8 cellular contexts compared by ENCODE assay signal in genomic region chr13:32587774-32588165, GRCh38. TPM values are rescaled to one million over a fixed set of nuclear protein-coding genes. Genes with fewer than 3 reads are reported as not detected.
DNase-seq lines count a peak whose midpoint lies in the region; ATAC-seq, FAIRE-seq and TF ChIP-seq lines count a peak whose summit lies in the region.

No MANE protein-coding gene starts in this region.

- no peaks in the 10 kb centered on the region for H3K9me3 ChIP-seq in K562 (replicated peaks; ENCODE audit: control insufficient read depth, insufficient read depth, low read depth, low read length)
- no peaks in the 10 kb centered on the region for H3K9me3 ChIP-seq in liver (ENCODE audit: control insufficient read depth in 4 of 4, low read length in 3 of 4)
- no peaks in the 10 kb centered on the region for H3K9me3 ChIP-seq in tibial nerve

- no peak for TF ChIP-seq RAD21 in K562 (CRISPR knock-in tag; conservative IDR thresholded peaks at IDR 0.05 in 1 of 2, IDR thresholded peaks at IDR 0.05 in 1 of 2)
- TF ChIP-seq RAD21 in liver (IDR thresholded peaks at IDR 0.05): no peak

- no peak for TF ChIP-seq EP300 in K562 (IDR thresholded peaks at IDR 0.05; ENCODE audit: low read length)
- TF ChIP-seq EP300 in tibial nerve (IDR thresholded peaks at IDR 0.05): no peak

- ATAC-seq in K562 (peak; percentile 7; the same call in 2 of the 3 replicates), HG02588 (IDR thresholded peaks at IDR 0.05; ENCODE audit: unreplicated experiment) (no peak)

- TF ChIP-seq POLR2A in K562 (conservative IDR thresholded peaks at IDR 0.05) (no peak), tibial nerve (IDR thresholded peaks at IDR 0.05) (no peak)

- peak overlapping the region; percentile 85 for H3K4me2 ChIP-seq in K562 (ENCODE audit: insufficient read depth, low read length)

- H3K9ac ChIP-seq in K562 (ENCODE audit: insufficient read depth in 1 of 2, low read depth in 2 of 2, low read length in 2 of 2) (peak overlapping the region; percentile 66 to 90), liver (ENCODE audit: low read depth in 1 of 2, low read length in 2 of 2) (peak overlapping the region; percentile 87 to 92)

- H3K4me1 ChIP-seq in K562 (replicated peaks in 1 of 2; ENCODE audit: control insufficient read depth in 2 of 2, insufficient read depth in 2 of 2, low read length in 2 of 2) (peaks cover 2 to 9% of the 10 kb centered on the region in 2 experiments; a peak in 3 of 5 replicates), liver (ENCODE audit: control insufficient read depth in 4 of 4, insufficient read depth in 4 of 4, low read length in 3 of 4) (peaks cover 4 to 23% (median 13%) of the 10 kb centered on the region in 4 donors), tibial nerve (peaks cover 0 to 50% (median 11%) of the 10 kb centered on the region in 4 donors)

- H3K79me2 ChIP-seq in K562 (ENCODE audit: control insufficient read depth, insufficient read depth, low read length): peaks cover 54% of the 10 kb centered on the region

- POLR2A ChIA-PET in K562 (lab: Yijun Ruan, JAX): interaction anchor here (0.7 to 1.0 kb wide), 4 partner anchors 8 to 374 kb away, joined by 3 read pairs; no protein-coding TSS in a partner anchor

- H3K27me3 ChIP-seq in K562 (ENCODE audit: control insufficient read depth in 2 of 2, insufficient read depth in 2 of 2, low read length in 2 of 2) (no peaks in the 10 kb centered on the region), liver (ENCODE audit: control insufficient read depth in 4 of 4, insufficient read depth in 4 of 4, low read length in 3 of 4) (no peaks in the 10 kb centered on the region), tibial nerve (no peaks in the 10 kb centered on the region)

- no peaks in the 10 kb centered on the region for H3K36me3 ChIP-seq in K562 (ENCODE audit: control insufficient read depth, insufficient read depth, low read length)
- no peaks in the 10 kb centered on the region for H3K36me3 ChIP-seq in liver (ENCODE audit: control insufficient read depth in 4 of 4, insufficient read depth in 3 of 4, low read depth in 1 of 4, low read length in 3 of 4)
- H3K36me3 ChIP-seq in tibial nerve: no peaks in the 10 kb centered on the region

- under 1% methylated on average over 8 of the region's 8 CpGs for WGBS in K562 (ENCODE audit: insufficient coverage, low coverage, missing lambda C conversion rate)
- 5% methylated on average over 8 of the region's 8 CpGs for WGBS in liver
- 0 to 1% methylated on average over 8 of the region's 8 CpGs for WGBS in tibial nerve, 2 donors

- peak overlapping the region; percentile 90 for H3K4me3 ChIP-seq in GM12875 (ENCODE audit: low read depth, low read length)
- H3K4me3 ChIP-seq in K562: peak overlapping the region; percentile 59
- H3K4me3 ChIP-seq in liver (ENCODE audit: low read depth in 1 of 3, low read length in 3 of 3): peak overlapping the region; percentile 62 to 95 (median 88)
- H3K4me3 ChIP-seq in tibial nerve: peak overlapping the region; percentile 68 to 87 (median 76)

- intact Hi-C loops in K562 (cut with micrococcal nuclease): loop anchor here (1.0 to 5.0 kb wide), 4 partner anchors 63 to 1135 kb away; no protein-coding TSS in a partner anchor

- peak overlapping the region; percentile 78 for H3K27ac ChIP-seq in K562 (ENCODE audit: extremely low read depth, low read depth, low read length)
- peak overlapping the region; percentile 79 to 88 for H3K27ac ChIP-seq in liver (ENCODE audit: low read depth in 1 of 2, low read length in 2 of 2)
- peak overlapping the region; percentile 87 to 99 (median 98) for H3K27ac ChIP-seq in tibial nerve

- DNase-seq in NAMALWA (ENCODE audit: low spot score) (peak; percentile 35), K562 (ENCODE audit: extremely low read depth in 1 of 4, low spot score in 3 of 4) (peak in 1 of 4 experiments; percentile 6), tibial nerve (ENCODE audit: low spot score in 2 of 2) (no peak), ACHN (no peak)
- DNase-seq in activated CD8-positive, alpha-beta memory T cell treated with anti-CD3 and anti-CD28 coated beads, Interleukin-2, amount 50 U/mL, for 4 hours: no peak

- no peak overlapping the region; the same call in 1 of the 2 replicates for H2AFZ ChIP-seq in K562 (ENCODE audit: low read depth, low read length)

- no peak for TF ChIP-seq CTCF in GM12875 (IDR thresholded peaks at IDR 0.05; ENCODE audit: borderline replicate concordance, insufficient read depth, low read depth, low read length)
- no peak for TF ChIP-seq CTCF in K562 (IDR thresholded peaks at IDR 0.05 in 2 of 3, conservative IDR thresholded peaks at IDR 0.05 in 1 of 3; ENCODE audit: insufficient read depth in 2 of 3, low read depth in 1 of 3, low read length in 3 of 3)
- no peak for TF ChIP-seq CTCF in liver (IDR thresholded peaks at IDR 0.05; ENCODE audit: low read depth, low read length, missing input control)
- TF ChIP-seq CTCF in tibial nerve (IDR thresholded peaks at IDR 0.05): no peak

- H3K9me1 ChIP-seq in K562 (ENCODE audit: control insufficient read depth, insufficient read depth, low read length): no peaks in the 10 kb centered on the region

- peaks cover 11% of the 10 kb centered on the region; the same call in 1 of the 2 replicates for H4K20me1 ChIP-seq in K562 (replicated peaks; ENCODE audit: control insufficient read depth, insufficient read depth, low read length)

- no peak for FAIRE-seq in K562 (lab: Jason Lieb, UNC)

- BruUV-seq in K562 (replicated peaks; lab: Mats Ljungman, UMichigan): TSS peak; percentile 68

- CTCF ChIA-PET in K562 (lab: Yijun Ruan, JAX; ENCODE audit: low intra/inter-chr PET ratio): interaction anchor here (2.1 kb wide), 1 partner anchor 81 kb away, joined by 15 read pairs; no protein-coding TSS in a partner anchor

- in situ Hi-C loops in K562 (cut with MboI): loop anchor here (10.0 kb wide), 1 partner anchor 67 kb away; no protein-coding TSS in a partner anchor
- in situ Hi-C loops in ACHN (cut with HindIII; ENCODE audit: low pct_ligation_motif_present, low pct_unique_long_range_greater_than_20kb, low sequenced_read_pairs): no loop called here

TF ChIP-seq in liver, 16 proteins besides CTCF, POLR2A, EP300 and RAD21:
- TF ChIP-seq GABPA (IDR thresholded peaks at IDR 0.05 in 1 of 2, conservative IDR thresholded peaks at IDR 0.05 in 1 of 2) (no peak), FOXA1 (IDR thresholded peaks at IDR 0.05) (no peak), SP1 (IDR thresholded peaks at IDR 0.05) (no peak), HNF4A (conservative IDR thresholded peaks at IDR 0.05) (no peak), MAX (IDR thresholded peaks at IDR 0.05) (no peak), JUND (IDR thresholded peaks at IDR 0.05) (no peak)

RNA-seq across cellular contexts. Expression of gene PDS5B, which starts 1.5 kb away (rescaled TPM):
- 12.8 and 71.8 TPM in 2 replicates for total RNA-seq in K562 (2011; cell fraction: chromatin; rRNA removed; ENCODE audit: low replicate concordance)
- 5.8 and 9.7 TPM in 2 replicates for total RNA-seq in K562 (2011; cell fraction: nucleolus; rRNA removed)
- 20.5 and 29.9 TPM in 2 replicates for total RNA-seq in K562 (2011; cell fraction: nucleoplasm; rRNA removed)
- total RNA-seq in K562 (2014; rRNA removed) (13.1 and 13.5 TPM in 2 replicates), K562 (2014; rRNA removed; fragmentation: Illumina TruSeq; extraction: Trizol) (14.4 and 15.6 TPM in 2 replicates), K562 (2015; rRNA removed; fragmentation: Illumina TruSeq; extraction: Trizol) (19.3 and 20.8 TPM in 2 replicates), K562 (2021) (23.7 TPM in 2 replicates), liver (10 to 100 TPM; 17.9 to 24.3 TPM), tibial nerve (10 to 100 TPM; 48.8 to 77.1 (median 52.7) TPM)
- polyA plus RNA-seq in K562 (2011; rRNA removed) (6.2 and 10.2 TPM in 2 replicates), K562 (2014; fragmentation: Illumina TruSeq; extraction: Trizol) (12.6 and 19.2 TPM in 2 replicates), K562 (2014; fragmentation: Nextera tagmentation; extraction: Ambion mirVana) (1 to 10 TPM; 6.2 TPM), K562 (2014; rRNA removed) (10.6 and 13.0 TPM in 2 replicates), liver (1 to 10 TPM; 3.6 to 7.9 TPM)
- 1.9 and 2.9 TPM in 2 replicates for polyA plus RNA-seq in K562 (2011; cell fraction: cytosol; rRNA removed)
- 5.9 and 7.5 TPM in 2 replicates for polyA plus RNA-seq in K562 (2011; cell fraction: nucleus; rRNA removed)
- polyA plus RNA-seq in K562 (2012): 6.5 and 10.7 TPM in 2 replicates
- polyA minus RNA-seq in K562 (2011; rRNA and poly(A)+ RNA removed): 31.5 and 31.8 TPM in 2 replicates
- 12.0 and 20.3 TPM in 2 replicates for polyA minus RNA-seq in K562 (2011; cell fraction: cytosol; rRNA and poly(A)+ RNA removed)
- 20.5 and 34.2 TPM in 2 replicates for polyA minus RNA-seq in K562 (2011; cell fraction: nucleus; rRNA and poly(A)+ RNA removed)

RNA-seq across cellular contexts. Expression of gene N4BP2L2, which starts 49.2 kb away (rescaled TPM):
- 34.0 and 182 TPM in 2 replicates for total RNA-seq in K562 (2011; cell fraction: chromatin; rRNA removed; ENCODE audit: low replicate concordance)
- 12.3 and 20.1 TPM in 2 replicates for total RNA-seq in K562 (2011; cell fraction: nucleolus; rRNA removed)
- total RNA-seq in K562 (2011; cell fraction: nucleoplasm; rRNA removed): 82.9 and 163 TPM in 2 replicates
- total RNA-seq in K562 (2014; rRNA removed) (33.9 and 34.9 TPM in 2 replicates), K562 (2014; rRNA removed; fragmentation: Illumina TruSeq; extraction: Trizol) (76.4 and 87.4 TPM in 2 replicates), K562 (2015; rRNA removed; fragmentation: Illumina TruSeq; extraction: Trizol) (52.2 and 58.3 TPM in 2 replicates), K562 (2021) (42.4 and 45.9 TPM in 2 replicates), liver (100 to 1,000 TPM in 1 of 2 donors, 10 to 100 TPM in 1; 45.9 to 108 TPM), tibial nerve (100 to 1,000 TPM; 139 to 282 (median 229) TPM)
- polyA plus RNA-seq in K562 (2011; rRNA removed) (45.0 and 56.6 TPM in 2 replicates), K562 (2014; fragmentation: Illumina TruSeq; extraction: Trizol) (41.5 and 58.0 TPM in 2 replicates), K562 (2014; fragmentation: Nextera tagmentation; extraction: Ambion mirVana) (10 to 100 TPM; 46.2 to 46.5 TPM), K562 (2014; rRNA removed) (39.0 and 48.7 TPM in 2 replicates), liver (100 to 1,000 TPM in 1 of 2 donors, 10 to 100 TPM in 1; 14.9 to 116 TPM)
- 4.4 and 10.9 TPM in 2 replicates for polyA plus RNA-seq in K562 (2011; cell fraction: cytosol; rRNA removed)
- polyA plus RNA-seq in K562 (2011; cell fraction: nucleus; rRNA removed): 24.9 and 29.1 TPM in 2 replicates
- polyA plus RNA-seq in K562 (2012): 29.5 and 32.7 TPM in 2 replicates
- 46.1 and 56.4 TPM in 2 replicates for polyA minus RNA-seq in K562 (2011; rRNA and poly(A)+ RNA removed)
- polyA minus RNA-seq in K562 (2011; cell fraction: cytosol; rRNA and poly(A)+ RNA removed): 10.5 and 10.8 TPM in 2 replicates
- 27.7 and 48.0 TPM in 2 replicates for polyA minus RNA-seq in K562 (2011; cell fraction: nucleus; rRNA and poly(A)+ RNA removed)
